Comparison of ENCODE assay signal across 22 cellular contexts in genomic region chr19:641702-642101, GRCh38. TPM values are rescaled to one million over a fixed set of nuclear protein-coding genes. Genes with fewer than 3 reads are reported as not detected.
DNase-seq lines count a peak whose midpoint lies in the region; ATAC-seq and TF ChIP-seq lines count a peak whose summit lies in the region.
"Had no signal": no experiment of that assay in that cellular context is flagged by ENCODE, and none has a peak within 500 bp of the region (broad histone marks: within the 10 kb centered on the region; RNA-seq: fewer than 3 reads in every experiment).

No MANE protein-coding gene starts in this region.

- no peaks in the 10 kb centered on the region for H3F3A ChIP-seq in PC-3 (ENCODE audit: low read length, unreplicated experiment)

- H3K9me2 ChIP-seq in PC-3 (replicated peaks; ENCODE audit: low read length) = no peaks in the 10 kb centered on the region

- POLR2A ChIA-PET in HEK293 (lab: Yijun Ruan, JAX) (interaction anchor here (0.6 kb wide), 1 partner anchor 109 kb away, joined by 3 read pairs; no protein-coding TSS in a partner anchor), PC-3 (lab: Charles Lee; ENCODE audit: unreplicated experiment) (no interaction called here)

- H3K79me2 ChIP-seq in PC-3 (ENCODE audit: low read length) = no peaks in the 10 kb centered on the region

- ATAC-seq in PC-3 = no peak
- ATAC-seq: GM12878, GM23338 had no signal

- no peak overlapping the region for H3K27ac ChIP-seq in BLaER1
- no peak overlapping the region for H3K27ac ChIP-seq in HEK293 (ENCODE audit: extremely low read depth, low read depth, low read length)
- no peak overlapping the region for H3K27ac ChIP-seq in spleen
- H3K27ac ChIP-seq in endodermal cell (ENCODE audit: low read depth, low read length) = no peak overlapping the region
- H3K27ac ChIP-seq in PC-3 (ENCODE audit: low read length) = no peak overlapping the region
- H3K27ac ChIP-seq: C4-2B had no signal

- H3K36me3 Mint-ChIP-seq in endodermal cell (ENCODE audit: low read depth) = peaks cover 5% of the 10 kb centered on the region

- H3K9me3 ChIP-seq in BLaER1 (no peaks in the 10 kb centered on the region), HEK293 (ENCODE audit: control insufficient read depth, insufficient read depth, low read depth, low read length) (no peaks in the 10 kb centered on the region), spleen (no peaks in the 10 kb centered on the region), endodermal cell (ENCODE audit: control insufficient read depth, low read length) (no peaks in the 10 kb centered on the region), PC-3 (ENCODE audit: low read length) (no peaks in the 10 kb centered on the region)
- H3K9me3 ChIP-seq: MG63 had no signal

- H3K27me3 Mint-ChIP-seq in endodermal cell (ENCODE audit: insufficient read depth) = peaks cover 31% of the 10 kb centered on the region

- H3K4me3 Mint-ChIP-seq in endodermal cell = no peak overlapping the region
- H3K4me3 Mint-ChIP-seq: GM23338 had no signal

- peak overlapping the region; percentile 19; the same call in 1 of the 2 replicates for H3K4me2 ChIP-seq in BLaER1
- H3K4me2 ChIP-seq in PC-3 (ENCODE audit: low read length) = no peak overlapping the region
- H3K4me2 ChIP-seq: GM23338 had no signal

- no peak overlapping the region for H3K4me3 ChIP-seq in BLaER1
- H3K4me3 ChIP-seq in HEK293 (ENCODE audit: low read depth, low read length) = no peak overlapping the region
- H3K4me3 ChIP-seq in epithelial cell of esophagus (ENCODE audit: low read length) = no peak overlapping the region
- no peak overlapping the region for H3K4me3 ChIP-seq in spleen
- H3K4me3 ChIP-seq in endodermal cell (ENCODE audit: low read length) = no peak overlapping the region
- H3K4me3 ChIP-seq in PC-3 (ENCODE audit: low read length) = no peak overlapping the region
- H3K4me3 ChIP-seq: GM12878, GM23338, MG63 had no signal

- H3K9me3 Mint-ChIP-seq in endodermal cell = no peaks in the 10 kb centered on the region
- H3K9me3 Mint-ChIP-seq: GM23338 had no signal

- peaks cover 13% of the 10 kb centered on the region for H3K36me3 ChIP-seq in BLaER1
- H3K36me3 ChIP-seq in HEK293 (ENCODE audit: control insufficient read depth in 2 of 2, insufficient read depth in 1 of 2, low read length in 2 of 2) = peaks cover 0 to 15% of the 10 kb centered on the region in 2 experiments; a peak in 2 of 3 replicates
- peaks cover 0 to 37% (median 20%) of the 10 kb centered on the region in 6 donors for H3K36me3 ChIP-seq in spleen
- H3K36me3 ChIP-seq in endodermal cell (ENCODE audit: control insufficient read depth, insufficient read depth, low read length) = no peaks in the 10 kb centered on the region
- H3K36me3 ChIP-seq in PC-3 (ENCODE audit: low read depth, low read length) = no peaks in the 10 kb centered on the region
- H3K36me3 ChIP-seq: MG63 had no signal

- H3K4me1 ChIP-seq in BLaER1 = peaks cover 77% of the 10 kb centered on the region
- no peaks in the 10 kb centered on the region for H3K4me1 ChIP-seq in HEK293 (ENCODE audit: control insufficient read depth, insufficient read depth, low read length)
- H3K4me1 ChIP-seq in spleen = peaks cover 9 to 29% (median 18%) of the 10 kb centered on the region in 6 donors
- H3K4me1 ChIP-seq in endodermal cell (ENCODE audit: control insufficient read depth, insufficient read depth, low read length) = no peaks in the 10 kb centered on the region
- H3K4me1 ChIP-seq in PC-3 (ENCODE audit: insufficient read depth, low read length) = no peaks in the 10 kb centered on the region

- H3K4me1 Mint-ChIP-seq in endodermal cell = no peaks in the 10 kb centered on the region

- H3K9ac ChIP-seq in BLaER1 (no peak overlapping the region), endodermal cell (ENCODE audit: extremely low read depth, low read length, poor library complexity, severe bottlenecking) (no peak overlapping the region), PC-3 (ENCODE audit: low read length) (no peak overlapping the region)

- no peak overlapping the region for H2AFZ ChIP-seq in PC-3 (ENCODE audit: low read length)
- H2AFZ ChIP-seq: GM23338 had no signal

- peak; percentile 7 for DNase-seq in epithelial cell of esophagus (ENCODE audit: low read depth)
- DNase-seq in myocyte (ENCODE audit: low read depth) = peak; percentile 18
- DNase-seq in spleen = no peak
- no peak for DNase-seq in endodermal cell
- no peak for DNase-seq in activated CD4-positive, alpha-beta T cell treated with anti-CD3 and anti-CD28 coated beads, Interleukin-2, amount 50 U/mL, for 48 hours
- DNase-seq in PC-3 = no peak
- DNase-seq: COR-L47, DMS 273 treated with DMSO at 0.1 percent for 48 hours, HCEC 1CT, IMR-90, Kasumi-1, MG63, NCI-H1048, NCI-H1436, NCI-H2029 treated with DMSO at 0.1 percent for 48 hours, NCI-H510A treated with DMSO at 0.1 percent for 48 hours, NCI-H82 had no signal

- intact Hi-C loops in spleen (cut with DNase I; ENCODE audit: low total_unique reads) (no loop called here), PC-3 (cut with micrococcal nuclease) (no loop called here)

- H3K27ac Mint-ChIP-seq in endodermal cell = no peak overlapping the region
- H3K27ac Mint-ChIP-seq: GM23338 had no signal

- H3K27me3 ChIP-seq in BLaER1 (no peaks in the 10 kb centered on the region), spleen (replicated peaks in 1 of 7) (peaks cover 0 to 14% (median 0%) of the 10 kb centered on the region in 7 donors), endodermal cell (ENCODE audit: control insufficient read depth, insufficient read depth, low read length, poor library complexity, severe bottlenecking) (peaks cover 21% of the 10 kb centered on the region), PC-3 (ENCODE audit: low read length) (no peaks in the 10 kb centered on the region)
- H3K27me3 ChIP-seq: MG63 had no signal

- H4K20me1 ChIP-seq in BLaER1 = peaks cover 51% of the 10 kb centered on the region
- no peaks in the 10 kb centered on the region for H4K20me1 ChIP-seq in PC-3 (ENCODE audit: low read length)

- TF ChIP-seq POLR2A in spleen (IDR thresholded peaks at IDR 0.05) = no peak

- TF ChIP-seq CTCF in HEK293 (tag by site-specific recombination; IDR thresholded peaks at IDR 0.05) (no peak), epithelial cell of esophagus (IDR thresholded peaks at IDR 0.05; ENCODE audit: insufficient read depth, low read depth, low read length, missing control alignments) (no peak), spleen (IDR thresholded peaks at IDR 0.05 in 8 of 11, conservative IDR thresholded peaks at IDR 0.05 in 3 of 11) (no peak), endodermal cell (conservative IDR thresholded peaks at IDR 0.05) (no peak), PC-3 (conservative IDR thresholded peaks at IDR 0.05; ENCODE audit: low read depth, low read length) (no peak)

- no TSS peak for BruUV-seq in PC-3 (replicated peaks; lab: Mats Ljungman, UMichigan)

- 71 to 86% (median 82%) methylated on average over 7 to 17 of the region's 17 CpGs for WGBS in spleen, 5 donors
- WGBS in endodermal cell (ENCODE audit: insufficient coverage in 1 of 2, insufficient read length in 1 of 2), 2 experiments = 95 to 97% methylated on average over 17 of the region's 17 CpGs

- CTCF ChIA-PET in HEK293 (lab: Yijun Ruan, JAX) (interaction anchor here (0.6 kb wide), 1 partner anchor 57 kb away, joined by 3 read pairs; no protein-coding TSS in a partner anchor), PC-3 (lab: Charles Lee) (no interaction called here)

TF ChIP-seq in HEK293, 187 proteins besides CTCF, POLR2A, EP300 and RAD21 (continues in another document):
- TF ChIP-seq ZNF2 (tag by site-specific recombination; IDR thresholded peaks at IDR 0.05) = no peak
- TF ChIP-seq ZNF692 (tag by site-specific recombination; IDR thresholded peaks at IDR 0.05) = no peak
- TF ChIP-seq KLF8 (tag by site-specific recombination; IDR thresholded peaks at IDR 0.05) = no peak

RNA-seq across cellular contexts. Expression of gene FGF22, which starts 2.0 kb away (rescaled TPM):
- 0.16 and 0.21 TPM in 2 replicates for total RNA-seq in myocyte
- polyA plus RNA-seq in myocyte (2012) = 0.61 TPM
- total RNA-seq in spleen = under 1 TPM in 2 of 7 donors, not detected in 5; 0.27 to 0.61 TPM
- polyA plus RNA-seq in spleen = under 1 TPM in 2 of 3 donors, not detected in 1; 0.10 to 0.20 TPM
- under 1 TPM; 0.81 to 0.82 TPM for total RNA-seq in endodermal cell
- 0.21 TPM for polyA plus RNA-seq in endodermal cell (2013, experiment 1 of 2)
- polyA plus RNA-seq in endodermal cell (2013, experiment 2 of 2) = not detected
- 0.81 and 1.3 TPM in 2 replicates for total RNA-seq in PC-3 (2014; rRNA removed)
- total RNA-seq: GM12878, IMR-90 had no signal

RNA-seq across cellular contexts. Expression of gene POLRMT, which starts 8.4 kb away (rescaled TPM):
- total RNA-seq in myocyte (47.7 and 54.3 TPM in 2 replicates), spleen (10 to 100 TPM; 28.6 to 55.6 (median 49.7) TPM), endodermal cell (10 to 100 TPM; 76.6 to 86.4 TPM), PC-3 (2014; rRNA removed) (60.5 and 80.6 TPM in 2 replicates)
- 64.9 TPM for polyA plus RNA-seq in myocyte (2012)
- 100 to 1,000 TPM in 2 of 3 donors, 10 to 100 TPM in 1; 67.8 to 105 (median 102) TPM for polyA plus RNA-seq in spleen
- 58.5 TPM for polyA plus RNA-seq in endodermal cell (2013, experiment 1 of 2)
- 53.7 TPM for polyA plus RNA-seq in endodermal cell (2013, experiment 2 of 2)

RNA-seq across cellular contexts. Expression of gene RNF126, which starts 21.3 kb away (rescaled TPM):
- total RNA-seq in myocyte = 86.4 and 94.6 TPM in 2 replicates
- 77.1 TPM for polyA plus RNA-seq in myocyte (2012)
- total RNA-seq in spleen = 10 to 100 TPM; 49.2 to 95.1 (median 57.7) TPM
- 10 to 100 TPM; 38.1 to 55.3 (median 45.0) TPM for polyA plus RNA-seq in spleen
- 10 to 100 TPM; 49.1 to 66.4 TPM for total RNA-seq in endodermal cell
- 59.6 TPM for polyA plus RNA-seq in endodermal cell (2013, experiment 1 of 2)
- 56.3 TPM for polyA plus RNA-seq in endodermal cell (2013, experiment 2 of 2)
- total RNA-seq in PC-3 (2014; rRNA removed) = 86.4 and 89.2 TPM in 2 replicates

RNA-seq across cellular contexts. Expression of gene FSTL3, which starts 34.5 kb away (rescaled TPM):
- 157 and 175 TPM in 2 replicates for total RNA-seq in myocyte
- polyA plus RNA-seq in myocyte (2012) = 372 TPM
- total RNA-seq in spleen = 10 to 100 TPM; 11.5 to 43.4 (median 16.6) TPM
- 10 to 100 TPM in 2 of 3 donors, 1 to 10 TPM in 1; 5.6 to 31.2 (median 10.9) TPM for polyA plus RNA-seq in spleen
- total RNA-seq in endodermal cell = 10 to 100 TPM in 1 of 2 donors, 1 to 10 TPM in 1; 9.8 to 14.1 TPM
- 8.7 TPM for polyA plus RNA-seq in endodermal cell (2013, experiment 1 of 2)
- polyA plus RNA-seq in endodermal cell (2013, experiment 2 of 2) = 9.6 TPM
- 49.9 and 53.3 TPM in 2 replicates for total RNA-seq in PC-3 (2014; rRNA removed)

RNA-seq across cellular contexts. Expression of gene HCN2, which starts 52.0 kb away (rescaled TPM):
- total RNA-seq in myocyte = 2.9 and 3.5 TPM in 2 replicates
- 13.1 TPM for polyA plus RNA-seq in myocyte (2012)
- 1 to 10 TPM in 1 of 7 donors, under 1 TPM in 4, not detected in 2; 0.19 to 1.1 (median 0.54) TPM for total RNA-seq in spleen
- polyA plus RNA-seq in spleen = under 1 TPM; 0.09 to 0.19 (median 0.11) TPM
- under 1 TPM; 0.15 to 0.75 TPM for total RNA-seq in endodermal cell
- 1.2 TPM for polyA plus RNA-seq in endodermal cell (2013, experiment 1 of 2)
- 0.79 TPM for polyA plus RNA-seq in endodermal cell (2013, experiment 2 of 2)
- 0.04 and 0.46 TPM in 2 replicates for total RNA-seq in PC-3 (2014; rRNA removed)

Comparison
In these comparisons a context has a peak if more than half of its experiments do, and no peak if none do; other contexts are left out.
1. DNase-seq: peak in epithelial cell of esophagus (single experiment) and myocyte (single experiment); none in spleen (single experiment), endodermal cell (single experiment), activated CD4-positive, alpha-beta T cell treated with anti-CD3 and anti-CD28 coated beads, Interleukin-2, amount 50 U/mL, for 48 hours (0 of 2) and PC-3 (single experiment).